In the genomic region with DNA sequence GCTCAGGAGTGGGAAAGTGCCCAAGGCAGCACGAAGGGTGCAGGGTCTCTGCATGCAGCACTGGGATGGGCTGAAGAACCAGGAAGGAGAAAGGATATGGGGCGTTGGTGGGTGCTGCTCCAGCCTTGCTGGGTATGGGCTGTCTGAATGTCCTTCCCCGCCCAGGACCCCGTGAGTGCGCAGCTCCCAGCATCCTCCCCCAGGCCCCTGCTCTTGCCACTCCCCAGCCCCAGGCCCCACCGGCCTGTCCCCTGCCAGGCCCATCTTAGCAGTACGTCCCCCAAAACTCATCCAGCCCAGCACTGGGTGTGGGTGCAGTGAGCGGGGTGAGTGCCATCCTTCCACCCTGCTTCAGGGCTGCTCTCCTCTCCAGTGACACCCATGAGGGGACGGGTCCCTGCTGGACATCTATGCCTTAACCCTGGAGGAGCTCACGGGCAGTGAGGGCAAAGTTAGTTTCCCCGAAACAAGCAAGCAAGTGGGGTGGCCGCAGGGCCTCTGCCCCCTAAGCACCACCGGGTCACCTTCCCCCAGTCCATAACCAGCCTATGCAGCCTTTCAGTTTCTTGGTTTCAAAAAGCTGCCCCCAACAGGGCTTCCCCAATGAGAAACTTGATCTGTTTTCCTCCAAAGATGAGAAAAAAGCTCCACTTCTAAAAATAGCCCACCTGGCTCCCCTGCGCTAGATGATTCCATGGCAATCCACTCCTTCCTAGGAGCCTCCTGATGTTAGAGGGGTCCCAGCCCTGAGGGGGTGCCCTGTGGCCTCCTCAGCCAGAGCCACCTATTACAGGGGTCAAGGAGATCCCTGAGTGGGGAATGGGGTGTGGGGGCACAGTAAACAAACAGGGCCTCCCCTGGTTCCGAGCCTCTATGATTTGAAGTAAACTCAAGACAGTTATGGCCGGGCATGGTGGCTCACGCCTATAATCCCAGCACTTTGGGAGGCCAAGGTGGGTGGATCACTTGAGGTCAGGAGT, we compare ENCODE assay signal across 24 cellular contexts.
DNase-seq lines count a peak whose midpoint lies in the region; ATAC-seq and TF ChIP-seq lines count a peak whose summit lies in the region.
"Had no signal": no experiment of that assay in that cellular context is flagged by ENCODE, and none has a peak within 500 bp of the region (broad histone marks: within the 10 kb centered on the region; RNA-seq: fewer than 3 reads in every experiment).

No MANE protein-coding gene starts in this region.

- CTCF ChIA-PET in activated CD4-positive, alpha-beta memory T cell treated with anti-CD3 and anti-CD28 coated beads for 36 hours (lab: Charles Lee) = no interaction called here
- CTCF ChIA-PET in activated CD4-positive, alpha-beta memory T cell treated with anti-CD3 and anti-CD28 coated beads, Interleukin-2, amount 10 ng/mL, durations not matched to agents 7 days and 5 days (lab: Charles Lee) = interaction anchor here (1.1 kb wide), 1 partner anchor 230 kb away, joined by 4 read pairs; no protein-coding TSS in a partner anchor
- CTCF ChIA-PET in HEK293T (lab: Yijun Ruan, JAX) = interaction anchor here (0.8 kb wide), 1 partner anchor 11 kb away, joined by 8 read pairs; no protein-coding TSS in a partner anchor
- CTCF ChIA-PET in activated CD8-positive, alpha-beta T cell treated with anti-CD3 and anti-CD28 coated beads for 36 hours (lab: Charles Lee) = interaction anchor here (1.1 kb wide), 1 partner anchor 26 kb away, joined by 3 read pairs; no protein-coding TSS in a partner anchor

- H3K4me1 ChIP-seq in suprapubic skin = no peaks in the 10 kb centered on the region
- H3K4me1 ChIP-seq: left ventricle myocardium inferior, prostate gland, vagina had no signal

- H3K36me3 ChIP-seq in suprapubic skin = no peaks in the 10 kb centered on the region
- H3K36me3 ChIP-seq: left ventricle myocardium inferior, MG63, prostate gland, vagina had no signal

- no peaks in the 10 kb centered on the region for H3K9me3 ChIP-seq in suprapubic skin
- H3K9me3 ChIP-seq: left ventricle myocardium inferior, MG63, prostate gland, vagina had no signal

- H3K9me3 Mint-ChIP-seq in activated CD4-positive, alpha-beta memory T cell treated with anti-CD3 and anti-CD28 coated beads for 36 hours = no peaks in the 10 kb centered on the region
- H3K9me3 Mint-ChIP-seq in activated CD4-positive, alpha-beta memory T cell treated with anti-CD3 and anti-CD28 coated beads, Interleukin-2, amount 10 ng/mL, durations not matched to agents 7 days and 5 days = no peaks in the 10 kb centered on the region
- no peaks in the 10 kb centered on the region for H3K9me3 Mint-ChIP-seq in activated CD8-positive, alpha-beta T cell treated with anti-CD3 and anti-CD28 coated beads for 36 hours
- H3K9me3 Mint-ChIP-seq: activated T-helper 1 cell treated with anti-CD3 and anti-CD28 coated beads, Interleukin-12 subunit alpha, Interleukin-12 subunit beta, Interleukin-2, Interleukin-4 antibody, amounts not matched to agents 30 ng/mL and 10 ng/mL and 1 ng/mL, durations not matched to agents 14 hours and 24 hours and 36 hours; brain; nephron; T-helper 1 cell treated with Interleukin-12 subunit alpha and Interleukin-12 subunit beta and Interleukin-4 antibody, amounts not matched to agents 30 μg/mL and 1 μg/mL, for 36 hours had no signal

- H3K27ac ChIP-seq in suprapubic skin = no peak overlapping the region
- H3K27ac ChIP-seq: C4-2B, left ventricle myocardium inferior, PC-9, prostate gland, vagina had no signal

- H3K4me3 Mint-ChIP-seq in activated CD4-positive, alpha-beta memory T cell treated with anti-CD3 and anti-CD28 coated beads for 36 hours = no peak overlapping the region
- no peak overlapping the region for H3K4me3 Mint-ChIP-seq in activated CD4-positive, alpha-beta memory T cell treated with anti-CD3 and anti-CD28 coated beads, Interleukin-2, amount 10 ng/mL, durations not matched to agents 7 days and 5 days
- no peak overlapping the region for H3K4me3 Mint-ChIP-seq in activated CD8-positive, alpha-beta T cell treated with anti-CD3 and anti-CD28 coated beads for 36 hours
- H3K4me3 Mint-ChIP-seq: activated T-helper 1 cell treated with anti-CD3 and anti-CD28 coated beads, Interleukin-12 subunit alpha, Interleukin-12 subunit beta, Interleukin-2, Interleukin-4 antibody, amounts not matched to agents 30 ng/mL and 10 ng/mL and 1 ng/mL, durations not matched to agents 14 hours and 24 hours and 36 hours; brain; nephron; T-helper 1 cell treated with Interleukin-12 subunit alpha and Interleukin-12 subunit beta and Interleukin-4 antibody, amounts not matched to agents 30 μg/mL and 1 μg/mL, for 36 hours had no signal

- no peak overlapping the region for H3K4me3 ChIP-seq in suprapubic skin
- H3K4me3 ChIP-seq: left ventricle myocardium inferior, MG63, PC-9, prostate gland, vagina had no signal

- intact Hi-C loops in activated CD4-positive, alpha-beta memory T cell treated with anti-CD3 and anti-CD28 coated beads for 36 hours (cut with micrococcal nuclease) = no loop called here
- intact Hi-C loops in activated CD8-positive, alpha-beta T cell treated with anti-CD3 and anti-CD28 coated beads for 36 hours (cut with micrococcal nuclease) = no loop called here

- ATAC-seq in activated CD8-positive, alpha-beta T cell treated with anti-CD3 and anti-CD28 coated beads for 36 hours = no peak

- peak; percentile 4 for DNase-seq in activated CD4-positive, alpha-beta memory T cell treated with anti-CD3 and anti-CD28 coated beads for 36 hours
- DNase-seq in activated CD4-positive, alpha-beta memory T cell treated with anti-CD3 and anti-CD28 coated beads, Interleukin-2, amount 10 ng/mL, durations not matched to agents 7 days and 5 days = no peak
- DNase-seq in HEK293T (ENCODE audit: extremely low spot score) (peak; percentile 4), iPS-NIHi7 (ENCODE audit: extremely low spot score) (peak; percentile 7), suprapubic skin (ENCODE audit: low spot score in 2 of 2) (peak; percentile 41 to 73), SKM-1 treated with dmso at 0.1 percent for 144 hours (lab: John Stamatoyannopoulos, UW; ENCODE audit: unreplicated experiment) (no peak), NCI-H748 (lab: John Stamatoyannopoulos, UW; ENCODE audit: unreplicated experiment) (no peak)
- DNase-seq in activated CD8-positive, alpha-beta T cell treated with anti-CD3 and anti-CD28 coated beads for 36 hours = no peak
- DNase-seq: activated CD4-positive, alpha-beta T cell treated with anti-CD3 and anti-CD28 coated beads, Interleukin-2, amount 50 U/mL, for 48 hours; left ventricle myocardium inferior; MG63; NCI-H1436 treated with DMSO at 0.1 percent for 48 hours; NCI-H82; PC-9; SIG-M5; small intestine; stimulated activated CD4-positive, alpha-beta T cell treated with anti-CD3 and anti-CD28 coated beads, Interleukin-4, amount 100 ng/mL, for 1 hour had no signal

- no peak for TF ChIP-seq EP300 in suprapubic skin (IDR thresholded peaks at IDR 0.05)

- no peaks in the 10 kb centered on the region for H3K27me3 ChIP-seq in suprapubic skin
- H3K27me3 ChIP-seq: MG63, vagina had no signal

- WGBS in suprapubic skin = 95% methylated on average over 11 of the region's 17 CpGs

- no peaks in the 10 kb centered on the region for H3K27me3 Mint-ChIP-seq in activated CD4-positive, alpha-beta memory T cell treated with anti-CD3 and anti-CD28 coated beads for 36 hours
- H3K27me3 Mint-ChIP-seq in activated CD4-positive, alpha-beta memory T cell treated with anti-CD3 and anti-CD28 coated beads, Interleukin-2, amount 10 ng/mL, durations not matched to agents 7 days and 5 days = no peaks in the 10 kb centered on the region
- H3K27me3 Mint-ChIP-seq in activated CD8-positive, alpha-beta T cell treated with anti-CD3 and anti-CD28 coated beads for 36 hours = no peaks in the 10 kb centered on the region

- H3K4me1 Mint-ChIP-seq in activated CD4-positive, alpha-beta memory T cell treated with anti-CD3 and anti-CD28 coated beads for 36 hours (ENCODE audit: low read depth) = no peaks in the 10 kb centered on the region
- H3K4me1 Mint-ChIP-seq in activated CD4-positive, alpha-beta memory T cell treated with anti-CD3 and anti-CD28 coated beads, Interleukin-2, amount 10 ng/mL, durations not matched to agents 7 days and 5 days = peaks cover 6% of the 10 kb centered on the region
- peaks cover 4% of the 10 kb centered on the region for H3K4me1 Mint-ChIP-seq in activated CD8-positive, alpha-beta T cell treated with anti-CD3 and anti-CD28 coated beads for 36 hours (ENCODE audit: low read depth)
- H3K4me1 Mint-ChIP-seq: nephron had no signal

- no peak for TF ChIP-seq POLR2A in suprapubic skin (IDR thresholded peaks at IDR 0.05)

- POLR2A ChIA-PET in activated CD4-positive, alpha-beta memory T cell treated with anti-CD3 and anti-CD28 coated beads for 36 hours (lab: Charles Lee) = no interaction called here
- POLR2A ChIA-PET in activated CD4-positive, alpha-beta memory T cell treated with anti-CD3 and anti-CD28 coated beads, Interleukin-2, amount 10 ng/mL, durations not matched to agents 7 days and 5 days (lab: Charles Lee) = no interaction called here
- POLR2A ChIA-PET in HEK293T (lab: Yijun Ruan, JAX) = no interaction called here
- POLR2A ChIA-PET in activated CD8-positive, alpha-beta T cell treated with anti-CD3 and anti-CD28 coated beads for 36 hours (lab: Charles Lee) = no interaction called here

- H3K27ac Mint-ChIP-seq in activated CD4-positive, alpha-beta memory T cell treated with anti-CD3 and anti-CD28 coated beads for 36 hours = no peak overlapping the region
- no peak overlapping the region for H3K27ac Mint-ChIP-seq in activated CD4-positive, alpha-beta memory T cell treated with anti-CD3 and anti-CD28 coated beads, Interleukin-2, amount 10 ng/mL, durations not matched to agents 7 days and 5 days
- no peak overlapping the region for H3K27ac Mint-ChIP-seq in activated CD8-positive, alpha-beta T cell treated with anti-CD3 and anti-CD28 coated beads for 36 hours
- H3K27ac Mint-ChIP-seq: activated T-helper 1 cell treated with anti-CD3 and anti-CD28 coated beads, Interleukin-12 subunit alpha, Interleukin-12 subunit beta, Interleukin-2, Interleukin-4 antibody, amounts not matched to agents 30 ng/mL and 10 ng/mL and 1 ng/mL, durations not matched to agents 14 hours and 24 hours and 36 hours; brain; nephron; T-helper 1 cell treated with Interleukin-12 subunit alpha and Interleukin-12 subunit beta and Interleukin-4 antibody, amounts not matched to agents 30 μg/mL and 1 μg/mL, for 36 hours had no signal

- TF ChIP-seq CTCF in suprapubic skin (IDR thresholded peaks at IDR 0.05) = no peak
- TF ChIP-seq CTCF in activated CD8-positive, alpha-beta T cell treated with anti-CD3 and anti-CD28 coated beads for 36 hours (IDR thresholded peaks at IDR 0.05) = no peak

- H3K36me3 Mint-ChIP-seq in activated CD4-positive, alpha-beta memory T cell treated with anti-CD3 and anti-CD28 coated beads for 36 hours = no peaks in the 10 kb centered on the region
- no peaks in the 10 kb centered on the region for H3K36me3 Mint-ChIP-seq in activated CD4-positive, alpha-beta memory T cell treated with anti-CD3 and anti-CD28 coated beads, Interleukin-2, amount 10 ng/mL, durations not matched to agents 7 days and 5 days (ENCODE audit: low read depth)
- no peaks in the 10 kb centered on the region for H3K36me3 Mint-ChIP-seq in activated CD8-positive, alpha-beta T cell treated with anti-CD3 and anti-CD28 coated beads for 36 hours (ENCODE audit: low read depth)
- H3K36me3 Mint-ChIP-seq: brain had no signal

TF ChIP-seq in HEK293T, 16 proteins besides CTCF, POLR2A, EP300 and RAD21 (continues in another document):
- TF ChIP-seq CTBP1 (IDR thresholded peaks at IDR 0.05; ENCODE audit: borderline replicate concordance) (no peak), NFRKB (IDR thresholded peaks at IDR 0.05) (no peak), FOXK2 (IDR thresholded peaks at IDR 0.05) (no peak)

Comparison
In these comparisons a context has a peak if more than half of its experiments do, and no peak if none do; other contexts are left out.
1. DNase-seq: peak in activated CD4-positive, alpha-beta memory T cell treated with anti-CD3 and anti-CD28 coated beads for 36 hours (single experiment), HEK293T (single experiment), iPS-NIHi7 (single experiment) and suprapubic skin (2 of 2); none in activated CD4-positive, alpha-beta memory T cell treated with anti-CD3 and anti-CD28 coated beads, Interleukin-2, amount 10 ng/mL, durations not matched to agents 7 days and 5 days (single experiment), activated CD8-positive, alpha-beta T cell treated with anti-CD3 and anti-CD28 coated beads for 36 hours (single experiment), SKM-1 treated with dmso at 0.1 percent for 144 hours (single experiment) and NCI-H748 (single experiment).